In the genomic region with DNA sequence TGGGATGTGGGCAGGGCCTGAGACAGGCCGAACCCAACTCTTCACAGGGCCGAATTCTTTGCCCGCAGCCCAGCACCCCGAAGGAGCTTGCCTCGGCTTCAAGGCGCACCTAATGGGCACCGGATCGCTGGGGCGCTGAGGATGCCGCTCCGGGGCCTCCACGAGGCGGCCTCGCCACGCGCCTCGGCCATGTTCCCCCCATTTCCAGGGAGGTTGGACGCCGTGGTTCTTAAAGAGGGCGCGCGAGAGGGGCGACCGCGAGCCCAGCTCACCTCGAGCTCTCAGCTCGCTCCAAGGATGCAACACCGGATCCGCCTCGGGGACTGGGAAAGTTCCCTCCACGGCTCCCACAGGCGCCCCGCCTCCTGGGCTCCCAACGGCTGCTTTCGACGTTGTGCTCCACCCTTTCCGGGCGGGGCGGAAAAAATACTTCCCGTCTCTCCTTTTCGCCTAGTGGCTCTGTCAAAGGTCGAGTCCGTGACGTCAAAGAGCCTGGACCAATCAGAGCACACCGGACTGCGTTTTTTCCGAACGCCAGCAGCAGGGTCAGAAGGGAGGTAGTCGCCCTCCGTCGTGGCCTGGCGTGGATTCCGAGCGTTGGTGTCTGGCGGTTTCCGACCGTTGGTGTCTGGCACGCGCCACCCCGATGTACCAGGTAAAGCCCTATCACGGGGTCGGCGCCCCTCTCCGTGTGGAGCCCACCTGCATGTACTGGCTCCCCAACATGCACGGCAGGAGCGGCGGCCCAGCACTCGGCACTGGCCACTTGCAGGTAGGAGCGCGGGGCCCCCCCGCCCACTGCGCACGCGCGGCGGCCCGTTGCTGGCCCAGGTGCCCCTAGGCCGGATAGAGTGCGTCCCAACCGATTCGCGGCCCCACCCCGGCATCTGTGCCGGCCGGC, we compare ENCODE assay signal across 7 cellular contexts. TPM values are rescaled to one million over a fixed set of nuclear protein-coding genes. Genes with fewer than 3 reads are reported as not detected.
DNase-seq lines count a peak whose midpoint lies in the region; ATAC-seq, FAIRE-seq and TF ChIP-seq lines count a peak whose summit lies in the region.
"Not testable (repeated sequence)": the region's sequence is repeated elsewhere in the genome, so short reads cannot be mapped to it uniquely, and the experiment has no call there.

No MANE protein-coding gene starts in this region.

- H3K4me2 ChIP-seq in hepatocyte, result peak overlapping the region; percentile 83

- peak; percentile 87 for ATAC-seq in HG02973 (IDR thresholded peaks at IDR 0.05; ENCODE audit: unreplicated experiment)

- H3K36me3 ChIP-seq in hepatocyte (replicated peaks; ENCODE audit: insufficient read depth, low read depth), result not testable (repeated sequence)

- H3K4me3 ChIP-seq in astrocyte of the cerebellum (ENCODE audit: low read depth, low read length) (peak overlapping the region; percentile 53), hepatocyte (peak overlapping the region; percentile 97)

- FAIRE-seq in GM18507 (lab: Jason Lieb, UNC), result peak; percentile 62

- not testable (repeated sequence) for H3K9me3 ChIP-seq in hepatocyte (ENCODE audit: low read depth)

- not testable (repeated sequence) for TF ChIP-seq CTCF in astrocyte of the cerebellum (IDR thresholded peaks at IDR 0.05; ENCODE audit: low read depth, low read length, missing control alignments); hepatocyte (IDR thresholded peaks at IDR 0.05; ENCODE audit: poor library complexity)

- not testable (repeated sequence) for H3K4me1 ChIP-seq in hepatocyte (ENCODE audit: insufficient read depth)

- not testable (repeated sequence) for H4K20me1 ChIP-seq in hepatocyte (ENCODE audit: insufficient read depth, poor library complexity, severe bottlenecking)

- DNase-seq in GM18507 (ENCODE audit: extremely low spot score, insufficient read length, low read depth) (peak; percentile 65), NCI-H2029 (lab: John Stamatoyannopoulos, UW) (peak; percentile 87), T-helper 9 cell (peak; percentile 77), astrocyte of the cerebellum (ENCODE audit: low read depth) (peak; percentile 78), hepatocyte (ENCODE audit: low spot score) (peak; percentile 92), retina (peak; percentile 98)

- in situ Hi-C loops in astrocyte of the cerebellum (cut with HindIII; ENCODE audit: low sequenced_read_pairs), result not testable (repeated sequence)

- H3K27me3 ChIP-seq in hepatocyte, result not testable (repeated sequence)

- peak overlapping the region; percentile 98 for H3K27ac ChIP-seq in hepatocyte

- under 1% methylated on average over 81 of the region's 85 CpGs for WGBS in hepatocyte (ENCODE audit: low lambda C conversion rate, missing lambda C conversion rate)

- peak overlapping the region; percentile 92 for H2AFZ ChIP-seq in hepatocyte

- not testable (repeated sequence) for H3K9me2 ChIP-seq in hepatocyte (replicated peaks; ENCODE audit: insufficient read depth)

- H3K79me2 ChIP-seq in hepatocyte, result peaks cover 32% of the 10 kb centered on the region

RNA-seq across cellular contexts. Expression of a gene that starts 22.1 kb away (rescaled TPM):
- total RNA-seq in hepatocyte, result 17.8 and 33.2 TPM in 2 replicates
- polyA plus RNA-seq in hepatocyte, result 37.4 and 63.4 TPM in 2 replicates

RNA-seq across cellular contexts. Expression of a gene that starts 28.3 kb away (rescaled TPM):
- not detected in 2 replicates for total RNA-seq in hepatocyte
- 3.3 and 3.4 TPM in 2 replicates for polyA plus RNA-seq in hepatocyte

RNA-seq across cellular contexts. Expression of a gene that starts 37.5 kb away (rescaled TPM):
- 0.24 and 2.2 TPM in 2 replicates for total RNA-seq in hepatocyte
- polyA plus RNA-seq in hepatocyte, result 1.1 and 3.0 TPM in 2 replicates

Comparison
In these comparisons a context has a peak if more than half of its experiments do, and no peak if none do; other contexts are left out.
1. Peak in every context shown above with its lines: DNase-seq, ATAC-seq, H3K4me3 ChIP-seq and H3K27ac ChIP-seq.